ENCODE assay signal across 6 cellular contexts in genomic region chr11:64285885-64286800, GRCh38. TPM values are rescaled to one million over a fixed set of nuclear protein-coding genes. Genes with fewer than 3 reads are reported as not detected.
DNase-seq lines count a peak whose midpoint lies in the region; ATAC-seq and TF ChIP-seq lines count a peak whose summit lies in the region.

No MANE protein-coding gene starts in this region.

- H3K27ac ChIP-seq in IMR-90 (ENCODE audit: insufficient read depth, low read length) = peak overlapping the region; percentile 47

- H2AK9ac ChIP-seq in IMR-90 (replicated peaks; ENCODE audit: low read depth, low read length, poor library complexity) = peak overlapping the region; percentile 99

- H2AFZ ChIP-seq in IMR-90 (replicated peaks; ENCODE audit: low read length, poor library complexity) = peak overlapping the region; percentile 93

- peak; percentile 0 for ATAC-seq in IMR-90 (ENCODE audit: low read depth)

- peaks cover 5% of the 10 kb centered on the region; the same call in 1 of the 2 replicates for H4K20me1 ChIP-seq in IMR-90 (ENCODE audit: insufficient read depth, low read length)

- peak overlapping the region; percentile 80 for H3K4me3 ChIP-seq in AG09309 (ENCODE audit: control insufficient read depth, low read depth, low read length)
- H3K4me3 ChIP-seq in IMR-90 (ENCODE audit: insufficient read depth, low read depth, low read length) = peak overlapping the region; percentile 71
- H3K4me3 ChIP-seq in mononuclear cell (ENCODE audit: low read length) = peak overlapping the region; percentile 77

- H3K18ac ChIP-seq in IMR-90 (ENCODE audit: low read depth, low read length) = no peak overlapping the region

- in situ Hi-C loops in IMR-90 (cut with MboI; ENCODE audit: low sequenced_read_pairs) = no loop called here

- H2BK5ac ChIP-seq in IMR-90 (ENCODE audit: low read depth, low read length, poor library complexity, severe bottlenecking) = peak overlapping the region; percentile 11

- H4K8ac ChIP-seq in IMR-90 (ENCODE audit: low read depth in 2 of 2, low read length in 2 of 2) = peak overlapping the region; percentile 91 to 92; a peak in 3 of 4 replicates

- peak overlapping the region; percentile 37 for H4K5ac ChIP-seq in IMR-90 (ENCODE audit: low read depth, low read length)

- BruUV-seq in IMR-90 (replicated peaks; lab: Mats Ljungman, UMichigan) = no TSS peak

- no peak overlapping the region for H2BK15ac ChIP-seq in IMR-90 (ENCODE audit: low read depth, low read length)

- H3K4me1 Mint-ChIP-seq in activated naive CD8-positive, alpha-beta T cell treated with anti-CD3 and anti-CD28 coated beads for 36 hours = peaks cover 16% of the 10 kb centered on the region

- peak overlapping the region; percentile 81 for H3K4ac ChIP-seq in IMR-90 (ENCODE audit: low read depth, low read length)

- CTCF ChIA-PET in IMR-90 (lab: Yijun Ruan, JAX) = interaction anchor here (0.6 kb wide), 1 partner anchor 15 kb away, joined by 3 read pairs; no protein-coding TSS in a partner anchor

- H3K4me2 ChIP-seq in IMR-90 (ENCODE audit: low read depth, low read length) = peak overlapping the region; percentile 82

- peaks cover 15 to 39% of the 10 kb centered on the region in 2 experiments for H3K79me1 ChIP-seq in IMR-90 (ENCODE audit: low read depth in 1 of 2, low read length in 2 of 2)

- H2AK5ac ChIP-seq in IMR-90 (ENCODE audit: low read depth, low read length) = peak overlapping the region; percentile 95

- H3K9ac ChIP-seq in IMR-90 (ENCODE audit: low read depth, low read length) = peak overlapping the region; percentile 75

- peaks cover 10% of the 10 kb centered on the region for H3K27me3 Mint-ChIP-seq in activated naive CD8-positive, alpha-beta T cell treated with anti-CD3 and anti-CD28 coated beads for 36 hours

- no peak for TF ChIP-seq RAD21 in IMR-90 (IDR thresholded peaks at IDR 0.05; ENCODE audit: low read length)

- DNase-seq in AG09309 (ENCODE audit: low read depth) = no peak
- DNase-seq in IMR-90 = no peak
- DNase-seq in activated naive CD8-positive, alpha-beta T cell treated with anti-CD3 and anti-CD28 coated beads for 36 hours = no peak
- DNase-seq in SIG-M5 (lab: John Stamatoyannopoulos, UW) = no peak
- DNase-seq in EL = no peak

- peak overlapping the region; percentile 80 for H3K4me3 Mint-ChIP-seq in activated naive CD8-positive, alpha-beta T cell treated with anti-CD3 and anti-CD28 coated beads for 36 hours

- H3K27me3 ChIP-seq in IMR-90 (ENCODE audit: control insufficient read depth, insufficient read depth, low read length) = peaks cover 11% of the 10 kb centered on the region
- H3K27me3 ChIP-seq in mononuclear cell (ENCODE audit: insufficient read depth, low read length) = peaks cover 12% of the 10 kb centered on the region

- H3K36me3 Mint-ChIP-seq in activated naive CD8-positive, alpha-beta T cell treated with anti-CD3 and anti-CD28 coated beads for 36 hours = peaks cover 7% of the 10 kb centered on the region

- 60% methylated on average over 15 of the region's 40 CpGs; no CpG with 5 or more reads in 1 of the 2 experiments for WGBS in IMR-90 (ENCODE audit: extremely low coverage in 2 of 2, insufficient read length in 1 of 2), 2 experiments

- peak overlapping the region; percentile 66 for H3K27ac Mint-ChIP-seq in activated naive CD8-positive, alpha-beta T cell treated with anti-CD3 and anti-CD28 coated beads for 36 hours

- H3K23ac ChIP-seq in IMR-90 (ENCODE audit: low read depth, low read length) = peak overlapping the region; percentile 87; the same call in 1 of the 2 replicates

- H3K9me3 ChIP-seq in IMR-90 (ENCODE audit: control insufficient read depth, insufficient read depth, low read length) (no peaks in the 10 kb centered on the region), mononuclear cell (ENCODE audit: low read depth, low read length) (no peaks in the 10 kb centered on the region)

- no peak for TF ChIP-seq CTCF in AG09309 (IDR thresholded peaks at IDR 0.05; ENCODE audit: control insufficient read depth, insufficient read depth, low read depth, low read length, missing control alignments)
- TF ChIP-seq CTCF in IMR-90 (conservative IDR thresholded peaks at IDR 0.05; ENCODE audit: low read depth, low read length) = no peak; the same call in 1 of the 2 replicates

- intact Hi-C loops in IMR-90 (cut with micrococcal nuclease) = loop anchor here (1.0 kb wide), 1 partner anchor 34 kb away; no protein-coding TSS in a partner anchor

- dilution Hi-C loops in IMR-90 (cut with HindIII; ENCODE audit: low sequenced_read_pairs, unreplicated experiment) = no loop called here

- peak overlapping the region; percentile 86 for H3K14ac ChIP-seq in IMR-90 (replicated peaks; ENCODE audit: low read depth, low read length)

- peak overlapping the region; percentile 32; the same call in 1 of the 2 replicates for H4K91ac ChIP-seq in IMR-90 (ENCODE audit: insufficient read depth, low read depth, low read length)

- H3K56ac ChIP-seq in IMR-90 (ENCODE audit: extremely low read depth, insufficient read depth, low read length) = no peak overlapping the region; the same call in 1 of the 2 replicates

- H3K9me3 Mint-ChIP-seq in activated naive CD8-positive, alpha-beta T cell treated with anti-CD3 and anti-CD28 coated beads for 36 hours = no peaks in the 10 kb centered on the region

- H3K36me3 ChIP-seq in IMR-90 (ENCODE audit: control insufficient read depth, insufficient read depth, low read length) = peaks cover 6% of the 10 kb centered on the region; the same call in 1 of the 2 replicates

- no peak overlapping the region for H2BK120ac ChIP-seq in IMR-90 (ENCODE audit: low read depth, low read length)

- no peak for TF ChIP-seq POLR2A in IMR-90 (IDR thresholded peaks at IDR 0.05; ENCODE audit: low read depth, low read length)

- H3K9me1 ChIP-seq in IMR-90 (ENCODE audit: insufficient read depth, low read length) = peaks cover 5% of the 10 kb centered on the region; the same call in 1 of the 2 replicates

- H3K4me1 ChIP-seq in IMR-90 (ENCODE audit: control insufficient read depth, insufficient read depth, low read length) (peaks cover 8% of the 10 kb centered on the region), mononuclear cell (ENCODE audit: insufficient read depth, low read length) (peaks cover 19% of the 10 kb centered on the region)

- no peak overlapping the region for H2BK20ac ChIP-seq in IMR-90 (ENCODE audit: low read depth, low read length)

- POLR2A ChIA-PET in IMR-90 (lab: Charles Lee; ENCODE audit: unreplicated experiment) = no interaction called here

TF ChIP-seq in IMR-90, 13 proteins besides CTCF, POLR2A, EP300 and RAD21 (continues in another document):
- TF ChIP-seq MAZ (IDR thresholded peaks at IDR 0.05; ENCODE audit: borderline replicate concordance, low read depth, low read length) (no peak; the same call in 1 of the 2 replicates), ELK1 (IDR thresholded peaks at IDR 0.05; ENCODE audit: borderline replicate concordance, low read depth, low read length) (no peak), RCOR1 (IDR thresholded peaks at IDR 0.05; ENCODE audit: insufficient replicate concordance, low read length) (no peak), FOS (IDR thresholded peaks at IDR 0.05; ENCODE audit: low read depth, low read length) (no peak)

RNA-seq across cellular contexts. Expression of gene GPR137, which starts 0.5 kb away (rescaled TPM):
- total RNA-seq in IMR-90 (2012; rRNA removed) (2.8 and 3.6 TPM in 2 replicates), mononuclear cell (13.9 TPM)
- 26.0 and 31.8 TPM in 2 replicates for polyA plus RNA-seq in IMR-90 (2012; rRNA removed)
- polyA plus RNA-seq in IMR-90 (2012; cell fraction: cytosol; rRNA removed) = 21.0 and 34.1 TPM in 2 replicates
- 40.1 and 102 TPM in 2 replicates for polyA plus RNA-seq in IMR-90 (2012; cell fraction: nucleus; rRNA removed; ENCODE audit: low replicate concordance)
- 10 to 100 TPM; 32.5 to 35.7 TPM for total RNA-seq in activated naive CD8-positive, alpha-beta T cell treated with anti-CD3 and anti-CD28 coated beads for 36 hours

RNA-seq across cellular contexts. Expression of gene BAD, which starts 1.7 kb away (rescaled TPM):
- 27.5 and 30.3 TPM in 2 replicates for total RNA-seq in IMR-90 (2012; rRNA removed)
- polyA plus RNA-seq in IMR-90 (2012; rRNA removed) = 68.0 and 88.6 TPM in 2 replicates
- polyA plus RNA-seq in IMR-90 (2012; cell fraction: cytosol; rRNA removed) = 47.7 and 81.8 TPM in 2 replicates
- 24.4 and 39.1 TPM in 2 replicates for polyA plus RNA-seq in IMR-90 (2012; cell fraction: nucleus; rRNA removed; ENCODE audit: low replicate concordance)
- total RNA-seq in activated naive CD8-positive, alpha-beta T cell treated with anti-CD3 and anti-CD28 coated beads for 36 hours = 10 to 100 TPM; 23.5 to 24.2 TPM
- total RNA-seq in mononuclear cell = 26.7 TPM

RNA-seq across cellular contexts. Expression of gene KCNK4, which starts 5.0 kb away (rescaled TPM):
- total RNA-seq in IMR-90 (2012; rRNA removed) (not detected in 2 replicates), mononuclear cell (not detected)
- not detected in 2 replicates for polyA plus RNA-seq in IMR-90 (2012; rRNA removed)
- polyA plus RNA-seq in IMR-90 (2012; cell fraction: cytosol; rRNA removed) = 0.05 TPM in 1 of 2 replicates, not detected in the other
- 0.22 and 0.38 TPM in 2 replicates for polyA plus RNA-seq in IMR-90 (2012; cell fraction: nucleus; rRNA removed; ENCODE audit: low replicate concordance)
- total RNA-seq in activated naive CD8-positive, alpha-beta T cell treated with anti-CD3 and anti-CD28 coated beads for 36 hours = not detected

RNA-seq across cellular contexts. Expression of gene CATSPERZ, which starts 14.0 kb away (rescaled TPM):
- not detected in 2 replicates for total RNA-seq in IMR-90 (2012; rRNA removed)
- not detected in 2 replicates for polyA plus RNA-seq in IMR-90 (2012; rRNA removed)
- polyA plus RNA-seq in IMR-90 (2012; cell fraction: cytosol; rRNA removed) = 0.40 TPM in 1 of 2 replicates, not detected in the other
- 0.34 TPM in 1 of 2 replicates, not detected in the other for polyA plus RNA-seq in IMR-90 (2012; cell fraction: nucleus; rRNA removed; ENCODE audit: low replicate concordance)
- not detected for total RNA-seq in activated naive CD8-positive, alpha-beta T cell treated with anti-CD3 and anti-CD28 coated beads for 36 hours
- total RNA-seq in mononuclear cell = not detected

RNA-seq across cellular contexts. Expression of gene ESRRA, which starts 19.2 kb away (rescaled TPM):
- 10.2 and 10.3 TPM in 2 replicates for total RNA-seq in IMR-90 (2012; rRNA removed)
- 15.0 and 15.8 TPM in 2 replicates for polyA plus RNA-seq in IMR-90 (2012; rRNA removed)
- 18.8 and 20.4 TPM in 2 replicates for polyA plus RNA-seq in IMR-90 (2012; cell fraction: cytosol; rRNA removed)
- polyA plus RNA-seq in IMR-90 (2012; cell fraction: nucleus; rRNA removed; ENCODE audit: low replicate concordance) = 16.3 and 44.0 TPM in 2 replicates
- 10 to 100 TPM; 46.5 to 46.9 TPM for total RNA-seq in activated naive CD8-positive, alpha-beta T cell treated with anti-CD3 and anti-CD28 coated beads for 36 hours
- total RNA-seq in mononuclear cell = 8.5 TPM
